10 cellular contexts compared by ENCODE assay signal in genomic region chr20:57451759-57452661, GRCh38.
DNase-seq lines count a peak whose midpoint lies in the region; ATAC-seq and TF ChIP-seq lines count a peak whose summit lies in the region.
"Had no signal": no experiment of that assay in that cellular context is flagged by ENCODE, and none has a peak within 500 bp of the region (broad histone marks: within the 10 kb centered on the region; RNA-seq: fewer than 3 reads in every experiment).

No MANE protein-coding gene starts in this region.

- DNase-seq in activated CD8-positive, alpha-beta memory T cell treated with anti-CD3 and anti-CD28 coated beads for 24 hours: peak; percentile 62
- DNase-seq in activated CD8-positive, alpha-beta memory T cell treated with anti-CD3 and anti-CD28 coated beads, Interleukin-2, amount 50 U/mL, for 48 hours: no peak
- peak; percentile 96 for DNase-seq in OCI-M1 (lab: John Stamatoyannopoulos, UW)
- DNase-seq in germinal center (ENCODE audit: low spot score): peak; percentile 40
- DNase-seq in cerebellar nuclear complex (lab: John Stamatoyannopoulos, UW): no peak
- no peak for DNase-seq in GM20000 (ENCODE audit: low spot score)
- DNase-seq: NCI-H446 treated with DMSO at 0.1 percent for 48 hours had no signal

- H3K4me3 Mint-ChIP-seq in stimulated activated naive CD8-positive, alpha-beta T cell treated with anti-CD3 and anti-CD28 coated beads, Interleukin-15, Interleukin-2, amounts not matched to agents 100 ng/mL and 50 ng/mL, for 24 hours: peak overlapping the region; percentile 27

- peaks cover 32% of the 10 kb centered on the region for H3K4me1 Mint-ChIP-seq in stimulated activated naive CD8-positive, alpha-beta T cell treated with anti-CD3 and anti-CD28 coated beads, Interleukin-15, Interleukin-2, amounts not matched to agents 100 ng/mL and 50 ng/mL, for 24 hours (ENCODE audit: low read depth)

- no peaks in the 10 kb centered on the region for H3K27me3 Mint-ChIP-seq in stimulated activated naive CD8-positive, alpha-beta T cell treated with anti-CD3 and anti-CD28 coated beads, Interleukin-15, Interleukin-2, amounts not matched to agents 100 ng/mL and 50 ng/mL, for 24 hours

- peak overlapping the region; percentile 89 for H3K27ac Mint-ChIP-seq in stimulated activated naive CD8-positive, alpha-beta T cell treated with anti-CD3 and anti-CD28 coated beads, Interleukin-15, Interleukin-2, amounts not matched to agents 100 ng/mL and 50 ng/mL, for 24 hours
- H3K27ac Mint-ChIP-seq: progenitor cell of endocrine pancreas had no signal

- no peaks in the 10 kb centered on the region for H3K9me3 Mint-ChIP-seq in stimulated activated naive CD8-positive, alpha-beta T cell treated with anti-CD3 and anti-CD28 coated beads, Interleukin-15, Interleukin-2, amounts not matched to agents 100 ng/mL and 50 ng/mL, for 24 hours

- H3K36me3 Mint-ChIP-seq in stimulated activated naive CD8-positive, alpha-beta T cell treated with anti-CD3 and anti-CD28 coated beads, Interleukin-15, Interleukin-2, amounts not matched to agents 100 ng/mL and 50 ng/mL, for 24 hours (ENCODE audit: low read depth): no peaks in the 10 kb centered on the region

- ATAC-seq in SK-N-SH treated with all-trans-retinoic acid at 6 μM for 48 hours: no peak

- TF ChIP-seq CTCF in GM20000 (IDR thresholded peaks at IDR 0.05; ENCODE audit: extremely low read depth, missing control alignments): no peak

TF ChIP-seq in SK-N-SH treated with all-trans-retinoic acid at 6 μM for 48 hours, 23 proteins besides CTCF, POLR2A, EP300 and RAD21:
- TF ChIP-seq CSDC2 (CRISPR knock-in tag; IDR thresholded peaks at IDR 0.05): no peak
- no peak for TF ChIP-seq GLIS3 (CRISPR knock-in tag; IDR thresholded peaks at IDR 0.05)
- TF ChIP-seq TSHZ2 (CRISPR knock-in tag; IDR thresholded peaks at IDR 0.05): no peak
- no peak for TF ChIP-seq ARNTL (CRISPR knock-in tag; IDR thresholded peaks at IDR 0.05; ENCODE audit: borderline replicate concordance, low read depth)
- TF ChIP-seq RARB (CRISPR knock-in tag; IDR thresholded peaks at IDR 0.05): no peak
- no peak for TF ChIP-seq BACH2 (CRISPR knock-in tag; IDR thresholded peaks at IDR 0.05; ENCODE audit: borderline replicate concordance)
- TF ChIP-seq TOX (CRISPR knock-in tag; IDR thresholded peaks at IDR 0.05; ENCODE audit: borderline replicate concordance): no peak
- TF ChIP-seq POU6F1 (CRISPR knock-in tag; IDR thresholded peaks at IDR 0.05; ENCODE audit: borderline replicate concordance, low read depth): no peak
- TF ChIP-seq PPARA (CRISPR knock-in tag; IDR thresholded peaks at IDR 0.05; ENCODE audit: borderline replicate concordance): no peak
- no peak for TF ChIP-seq CSRNP3 (CRISPR knock-in tag; IDR thresholded peaks at IDR 0.05)
- no peak for TF ChIP-seq ZFP30 (CRISPR knock-in tag; IDR thresholded peaks at IDR 0.05)

Comparison
In these comparisons a context has a peak if more than half of its experiments do, and no peak if none do; other contexts are left out.
1. DNase-seq: peak in activated CD8-positive, alpha-beta memory T cell treated with anti-CD3 and anti-CD28 coated beads for 24 hours (single experiment), OCI-M1 (single experiment) and germinal center (single experiment); none in activated CD8-positive, alpha-beta memory T cell treated with anti-CD3 and anti-CD28 coated beads, Interleukin-2, amount 50 U/mL, for 48 hours (single experiment), cerebellar nuclear complex (0 of 2) and GM20000 (single experiment).